17 cellular contexts compared by ENCODE assay signal in the genomic region with DNA sequence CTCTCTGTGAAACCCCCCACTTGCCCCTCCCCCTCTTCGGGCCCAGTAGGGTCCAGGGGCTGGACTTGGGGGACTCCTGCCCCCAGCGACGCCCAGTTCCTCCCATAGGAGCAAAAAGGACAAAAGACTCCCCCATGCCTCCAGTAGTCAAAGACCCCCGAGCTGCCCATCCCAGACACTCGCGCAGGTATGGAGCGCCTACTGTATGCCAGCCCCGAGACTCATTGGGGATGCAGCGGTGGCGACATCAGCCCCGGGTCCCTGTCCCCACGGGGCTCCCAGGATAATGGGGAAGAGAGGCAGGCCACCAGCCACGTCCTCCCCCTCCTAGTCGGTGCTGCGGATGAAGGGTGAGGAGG. TPM values are rescaled to one million over a fixed set of nuclear protein-coding genes. Genes with fewer than 3 reads are reported as not detected.
DNase-seq lines count a peak whose midpoint lies in the region; ATAC-seq, FAIRE-seq and TF ChIP-seq lines count a peak whose summit lies in the region.
"Had no signal": no experiment of that assay in that cellular context is flagged by ENCODE, and none has a peak within 500 bp of the region (broad histone marks: within the 10 kb centered on the region; RNA-seq: fewer than 3 reads in every experiment).

No MANE protein-coding gene starts in this region.

- no peak overlapping the region for H3K18ac ChIP-seq in H1 (ENCODE audit: extremely low read depth, low read length)

- TF ChIP-seq EP300 in H1 (IDR thresholded peaks at IDR 0.05; ENCODE audit: borderline replicate concordance in 1 of 2, low read depth in 2 of 2, low read length in 2 of 2): no peak

- TF ChIP-seq CTCF in AG09309 (IDR thresholded peaks at IDR 0.05; ENCODE audit: control insufficient read depth, insufficient read depth, low read depth, low read length, missing control alignments) (no peak), H1 (IDR thresholded peaks at IDR 0.05; ENCODE audit: control extremely low read depth in 1 of 3, insufficient read depth in 1 of 3, low read depth in 1 of 3, low read length in 3 of 3) (no peak), neural progenitor cell (IDR thresholded peaks at IDR 0.05) (no peak), adrenal gland (IDR thresholded peaks at IDR 0.05) (no peak)

- H3K36me3 ChIP-seq in HUES6 (ENCODE audit: control insufficient read depth, insufficient read depth, low read length) (no peaks in the 10 kb centered on the region), H1 (ENCODE audit: control insufficient read depth in 2 of 4, insufficient read depth in 4 of 4, low read length in 3 of 4) (no peaks in the 10 kb centered on the region), neural progenitor cell (no peaks in the 10 kb centered on the region), adrenal gland (replicated peaks in 1 of 2) (no peaks in the 10 kb centered on the region)
- H3K36me3 ChIP-seq: lower lobe of right lung had no signal

- no peak for FAIRE-seq in H1 (lab: Jason Lieb, UNC)
- FAIRE-seq: GM12891, H54 had no signal

- TF ChIP-seq POLR2A in H1 (IDR thresholded peaks at IDR 0.05; ENCODE audit: control extremely low read depth in 1 of 2, low read depth in 2 of 2, low read length in 2 of 2) (no peak; a peak in 1 of 3 replicates), adrenal gland (IDR thresholded peaks at IDR 0.05) (no peak)

- H2AK5ac ChIP-seq in H1 (ENCODE audit: low read depth, low read length): no peak overlapping the region

- intact Hi-C loops in adrenal gland (cut with DNase I): no loop called here

- peaks cover 12% of the 10 kb centered on the region for H3K27me3 Mint-ChIP-seq in neural progenitor cell (ENCODE audit: insufficient read depth, low read depth)

- CTCF ChIA-PET in H1 (lab: Charles Lee; ENCODE audit: partially characterized antibody): interaction anchor here (1.4 kb wide), 1 partner anchor 43 kb away, joined by 3 read pairs; no protein-coding TSS in a partner anchor

- no peak overlapping the region for H2BK12ac ChIP-seq in H1 (ENCODE audit: low read depth, low read length)

- peak overlapping the region; percentile 53 for H3K9ac ChIP-seq in HUES6 (ENCODE audit: low read length)
- H3K9ac ChIP-seq in H1 (replicated peaks in 1 of 4; ENCODE audit: extremely low read depth in 1 of 4, low read depth in 3 of 4, low read length in 3 of 4): peak overlapping the region in 2 of 4 experiments; percentile 51 to 63; a peak in 3 of 7 replicates
- H3K9ac ChIP-seq in neural progenitor cell: no peak overlapping the region

- DNase-seq in AG09309 (ENCODE audit: low read depth): no peak
- DNase-seq in H1 (ENCODE audit: low read depth in 1 of 2, low spot score in 2 of 2): no peak
- no peak for DNase-seq in neural progenitor cell (ENCODE audit: low spot score)
- DNase-seq in adrenal gland: no peak
- no peak for DNase-seq in A172 (ENCODE audit: low spot score)
- DNase-seq: activated CD4-positive, alpha-beta T cell treated with anti-CD3 and anti-CD28 coated beads, Interleukin-2, amount 50 U/mL, for 1 hour; activated naive CD4-positive, alpha-beta T cell treated with anti-CD3 and anti-CD28 coated beads, Interleukin-2, amount 50 U/mL, for 16 hours; effector CD8-positive, alpha-beta T cell; lower lobe of right lung; naive B cell had no signal

- H4K8ac ChIP-seq in H1 (ENCODE audit: extremely low read depth, insufficient read depth, low read length): peak overlapping the region; percentile 45

- no peaks in the 10 kb centered on the region for H3K79me1 ChIP-seq in H1 (ENCODE audit: low read depth, low read length)

- H3K4me3 Mint-ChIP-seq in neural progenitor cell: peak overlapping the region; percentile 84
- H3K4me3 Mint-ChIP-seq: naive B cell had no signal

- H2BK20ac ChIP-seq in H1 (ENCODE audit: low read length): no peak overlapping the region

- peaks cover 12% of the 10 kb centered on the region for H3F3A ChIP-seq in neural progenitor cell (ENCODE audit: low read depth)

- H3K4me2 ChIP-seq in H1 (ENCODE audit: insufficient read depth in 1 of 2, low read depth in 2 of 2, low read length in 2 of 2) (peak overlapping the region; percentile 81 to 87), neural progenitor cell (peak overlapping the region; percentile 84)

- POLR2A ChIA-PET in H1 (lab: Charles Lee; ENCODE audit: partially characterized antibody): interaction anchor here (0.6 kb wide), 2 partner anchors 19 to 26 kb away, joined by 3 read pairs; no protein-coding TSS in a partner anchor

- H2BK5ac ChIP-seq in H1 (ENCODE audit: low read depth, low read length): no peak overlapping the region

- no peaks in the 10 kb centered on the region for H3K9me3 ChIP-seq in HUES6 (ENCODE audit: control insufficient read depth, insufficient read depth, low read depth, low read length)
- no peaks in the 10 kb centered on the region for H3K9me3 ChIP-seq in H1 (ENCODE audit: insufficient read depth in 2 of 2, low read depth in 1 of 2, low read length in 1 of 2)
- no peaks in the 10 kb centered on the region for H3K9me3 ChIP-seq in neural progenitor cell (ENCODE audit: low read depth)
- H3K9me3 ChIP-seq in adrenal gland (replicated peaks in 1 of 3): no peaks in the 10 kb centered on the region
- H3K9me3 ChIP-seq: lower lobe of right lung had no signal

- peak overlapping the region; percentile 80 for H4K91ac ChIP-seq in H1 (replicated peaks; ENCODE audit: insufficient read length, low read length)

- 5% methylated on average over 15 of the region's 15 CpGs; no CpG with 5 or more reads in 1 of the 2 experiments for WGBS in H1 (ENCODE audit: extremely low coverage in 1 of 2, insufficient coverage in 1 of 2, insufficient read length in 1 of 2, insufficient replicate concordance in 2 of 2, low coverage in 1 of 2, low lambda C conversion rate in 2 of 2, missing lambda C conversion rate in 1 of 2), 2 experiments
- whole genome bisulfite sequencing in adrenal gland, 4 donors: 0 to 6% (median 3%) methylated on average over 10 to 15 of the region's 15 CpGs; no CpG with 5 or more reads in 1 of the 4 donors

- H3K4me1 Mint-ChIP-seq in neural progenitor cell: peaks cover 27% of the 10 kb centered on the region
- H3K4me1 Mint-ChIP-seq: IgD-negative memory B cell had no signal

- H3K4ac ChIP-seq in H1 (replicated peaks; ENCODE audit: insufficient read length, low read depth, low read length): no peak overlapping the region

- H3K23me2 ChIP-seq in H1 (ENCODE audit: low read depth, low read length): peaks cover 5% of the 10 kb centered on the region; the same call in 1 of the 2 replicates

- H3K9me3 Mint-ChIP-seq in neural progenitor cell: peaks cover 9% of the 10 kb centered on the region

- no peak overlapping the region for H3K27ac ChIP-seq in HUES6 (ENCODE audit: low read depth, low read length)
- no peak overlapping the region for H3K27ac ChIP-seq in H1 (ENCODE audit: low read depth, low read length)
- no peak overlapping the region for H3K27ac ChIP-seq in neural progenitor cell
- no peak overlapping the region for H3K27ac ChIP-seq in adrenal gland
- H3K27ac ChIP-seq: lower lobe of right lung had no signal

- H3K4me3 ChIP-seq in AG09309 (ENCODE audit: control insufficient read depth, low read depth, low read length) (peak overlapping the region; percentile 40), HUES6 (ENCODE audit: low read depth, low read length) (peak overlapping the region; percentile 68), H1 (ENCODE audit: extremely low read depth in 1 of 4, insufficient read depth in 2 of 4, low read depth in 3 of 4, low read length in 4 of 4) (peak overlapping the region; percentile 69 to 78 (median 73)), neural progenitor cell (peak overlapping the region; percentile 57), adrenal gland (no peak overlapping the region)
- H3K4me3 ChIP-seq: lower lobe of right lung had no signal

- H4K5ac ChIP-seq in H1 (ENCODE audit: insufficient read length, low read depth, low read length): peak overlapping the region; percentile 29

- H2BK120ac ChIP-seq in H1 (replicated peaks; ENCODE audit: low read depth, low read length): no peak overlapping the region

- H3K36me3 Mint-ChIP-seq in neural progenitor cell: no peaks in the 10 kb centered on the region
- H3K36me3 Mint-ChIP-seq: IgD-negative memory B cell, naive B cell had no signal

- H4K20me1 ChIP-seq in H1 (replicated peaks in 1 of 2; ENCODE audit: control insufficient read depth in 1 of 2, insufficient read depth in 2 of 2, low read length in 2 of 2) (no peaks in the 10 kb centered on the region), neural progenitor cell (ENCODE audit: low read depth) (no peaks in the 10 kb centered on the region)

- H3K23ac ChIP-seq in H1 (ENCODE audit: insufficient read length): no peak overlapping the region

- no peak overlapping the region for H3K14ac ChIP-seq in H1 (ENCODE audit: insufficient read length)

- H3K79me2 ChIP-seq in H1 (ENCODE audit: control insufficient read depth in 1 of 2, insufficient read depth in 2 of 2, low read length in 2 of 2) (no peaks in the 10 kb centered on the region), neural progenitor cell (ENCODE audit: low read depth) (no peaks in the 10 kb centered on the region)

- no peak overlapping the region for H2BK15ac ChIP-seq in H1 (ENCODE audit: low read length)

- peak overlapping the region; percentile 37 for H3K27ac Mint-ChIP-seq in neural progenitor cell
- H3K27ac Mint-ChIP-seq: IgD-negative memory B cell, naive B cell had no signal

- no peak overlapping the region for H3K56ac ChIP-seq in H1 (replicated peaks; ENCODE audit: insufficient read length, low read depth, low read length)

- TF ChIP-seq RAD21 in H1 (IDR thresholded peaks at IDR 0.05 in 1 of 2, conservative IDR thresholded peaks at IDR 0.05 in 1 of 2; ENCODE audit: low read depth in 2 of 2, low read length in 2 of 2): no peak

- H3K27me3 ChIP-seq in HUES6 (ENCODE audit: control insufficient read depth, insufficient read depth, low read length) (peaks cover 18% of the 10 kb centered on the region; the same call in 1 of the 2 replicates), H1 (replicated peaks in 1 of 4; ENCODE audit: control insufficient read depth in 3 of 4, extremely low read depth in 1 of 4, insufficient read depth in 3 of 4, low read length in 3 of 4) (peaks cover 0 to 5% (median 0%) of the 10 kb centered on the region in 4 experiments; a peak in 1 of 7 replicates), neural progenitor cell (peaks cover 17% of the 10 kb centered on the region), adrenal gland (peaks cover 16% of the 10 kb centered on the region)

- ATAC-seq in HG03565 (IDR thresholded peaks at IDR 0.05; ENCODE audit: unreplicated experiment) (no peak), GM19455 (IDR thresholded peaks at IDR 0.05; ENCODE audit: unreplicated experiment) (no peak)
- ATAC-seq: lower lobe of right lung had no signal

- H2AFZ ChIP-seq in H1 (ENCODE audit: low read length) (peak overlapping the region; percentile 60; the same call in 1 of the 2 replicates), neural progenitor cell (replicated peaks) (peak overlapping the region; percentile 81)

- peaks cover 4% of the 10 kb centered on the region for H3K4me1 ChIP-seq in HUES6 (ENCODE audit: control insufficient read depth, insufficient read depth, low read length)
- H3K4me1 ChIP-seq in H1 (replicated peaks in 1 of 4; ENCODE audit: control insufficient read depth in 3 of 4, insufficient read depth in 4 of 4, low read length in 3 of 4): peaks cover 0 to 6% (median 4%) of the 10 kb centered on the region in 4 experiments; a peak in 5 of 7 replicates
- H3K4me1 ChIP-seq in neural progenitor cell: no peaks in the 10 kb centered on the region
- no peaks in the 10 kb centered on the region for H3K4me1 ChIP-seq in adrenal gland (replicated peaks in 1 of 2)
- H3K4me1 ChIP-seq: lower lobe of right lung had no signal

RNA-seq across cellular contexts. Expression of a gene that starts 18.3 kb away (rescaled TPM):
- not detected in 2 replicates for total RNA-seq in H1 (2021; fragmentation: NEBNext Ultra II Directional; extraction: Animal tissue kit (Norgen Biotek cat#: 25700))
- polyA plus RNA-seq in H1 (2011; rRNA removed) (not detected in 2 replicates), adrenal gland (not detected)
- not detected for polyA plus RNA-seq in H1 (2011; cell fraction: cytosol; rRNA removed)
- polyA plus RNA-seq in H1 (2011; cell fraction: nucleus; rRNA removed): not detected
- not detected in 4 replicates for polyA plus RNA-seq in H1 (2012, experiment 1 of 2)
- polyA plus RNA-seq in H1 (2012, experiment 2 of 2): not detected
- not detected for polyA plus RNA-seq in H1 (2013, experiment 1 of 2)
- polyA plus RNA-seq in H1 (2013, experiment 2 of 2): not detected
- not detected in 2 replicates for polyA minus RNA-seq in H1 (2011; rRNA and poly(A)+ RNA removed)
- not detected for polyA minus RNA-seq in H1 (2011; cell fraction: cytosol; rRNA and poly(A)+ RNA removed)
- not detected for polyA minus RNA-seq in H1 (2011; cell fraction: nucleus; rRNA and poly(A)+ RNA removed)
- total RNA-seq in neural progenitor cell (ENCODE audit: low replicate concordance) (not detected in 2 replicates), adrenal gland (not detected)
- not detected in 2 replicates for total RNA-seq in A172 (2014; rRNA removed; shearing (Covaris generic))
- total RNA-seq: G401, lower lobe of right lung had no signal
- polyA plus RNA-seq: IgD-negative memory B cell had no signal

Comparison
In these comparisons a context has a peak if more than half of its experiments do, and no peak if none do; other contexts are left out.
1. H3K4me3 ChIP-seq: peak in AG09309 (single experiment), HUES6 (single experiment), H1 (4 of 4) and neural progenitor cell (single experiment); none in adrenal gland (0 of 4).